In genomic region chr16:85554114-85554790, GRCh38 we compare ENCODE assay signal across 8 cellular contexts.
A peak's percentile ranks its signal among the peaks of the same experiment; 100 is the strongest.
DNase-seq lines count a peak whose midpoint lies in the region; ATAC-seq and TF ChIP-seq lines count a peak whose summit lies in the region.

No MANE protein-coding gene starts in this region.

- ATAC-seq in GM18498 (IDR thresholded peaks at IDR 0.05; ENCODE audit: unreplicated experiment) (peak; percentile 56), HG02981 (IDR thresholded peaks at IDR 0.05; ENCODE audit: unreplicated experiment) (peak; percentile 41), memory B cell (ENCODE audit: low read depth) (peak; percentile 71)

- peak overlapping the region; percentile 88 for H3K4me3 Mint-ChIP-seq in memory B cell

- peak overlapping the region; percentile 97 for H3K27ac Mint-ChIP-seq in memory B cell

- H3K4me1 Mint-ChIP-seq in memory B cell: peaks cover 25% of the 10 kb centered on the region

- peak overlapping the region; percentile 97 for H3K27ac ChIP-seq in 22Rv1

- no peaks in the 10 kb centered on the region for H3K27me3 Mint-ChIP-seq in memory B cell

- DNase-seq in NCI-H69 (lab: John Stamatoyannopoulos, UW): peak; percentile 86
- peak; percentile 76 to 84 for DNase-seq in activated CD4-positive, alpha-beta T cell treated with anti-CD3 and anti-CD28 coated beads, Interleukin-2, amount 50 U/mL, for 48 hours
- DNase-seq in effector CD8-positive, alpha-beta T cell (lab: John Stamatoyannopoulos, UW): peak; percentile 40
- peak; percentile 58 to 75 for DNase-seq in memory B cell (ENCODE audit: low spot score in 2 of 2)
- peak; percentile 58 for DNase-seq in stimulated activated CD8-positive, alpha-beta memory T cell treated with anti-CD3 and anti-CD28 coated beads, Interleukin-12 subunit alpha, Interleukin-12 subunit beta, amount 100 ng/mL, for 24 hours (ENCODE audit: extremely low read depth)

- H3K9me3 Mint-ChIP-seq in memory B cell: no peaks in the 10 kb centered on the region

- no peak for TF ChIP-seq CTCF in 22Rv1 (IDR thresholded peaks at IDR 0.05)

- no peaks in the 10 kb centered on the region for H3K36me3 Mint-ChIP-seq in memory B cell

Comparison
In these comparisons a context has a peak if more than half of its experiments do, and no peak if none do; other contexts are left out.
1. Peak in every context shown above with its lines: DNase-seq, ATAC-seq and H3K27ac ChIP-seq.